1 cellular context compared by ENCODE assay signal in genomic region chr18:32470713-32471633, GRCh38.
TF ChIP-seq lines count a peak whose summit lies in the region.

Gene GAREM1 (minus strand): TSS chr18:32470882. CDS start chr18:32470428, 454 bp downstream.

TF ChIP-seq in H1, 55 proteins besides CTCF, POLR2A, EP300 and RAD21:
- TF ChIP-seq EZH2 (IDR thresholded peaks at IDR 0.05; ENCODE audit: low read depth, low read length, severe bottlenecking) (peak; percentile 49), HDAC2 (IDR thresholded peaks at IDR 0.05; ENCODE audit: borderline replicate concordance in 1 of 2, low read depth in 2 of 2, low read length in 2 of 2) (peak in 1 of 2 experiments; percentile 57; a peak in 1 of 4 replicates), NRF1 (IDR thresholded peaks at IDR 0.05; ENCODE audit: low read depth, low read length) (peak; percentile 70), JUN (IDR thresholded peaks at IDR 0.05; ENCODE audit: low read depth, low read length) (no peak), EGR1 (IDR thresholded peaks at IDR 0.05; ENCODE audit: borderline replicate concordance, low read depth, low read length) (peak; percentile 71; the same call in 1 of the 2 replicates), ASH2L (IDR thresholded peaks at IDR 0.05; ENCODE audit: low read length) (peak; percentile 97), TBP (IDR thresholded peaks at IDR 0.05; ENCODE audit: low read depth, low read length) (peak; percentile 79), ATF2 (IDR thresholded peaks at IDR 0.05; ENCODE audit: low read length) (no peak), KDM4A (IDR thresholded peaks at IDR 0.05; ENCODE audit: low read depth, low read length, severe bottlenecking) (peak; percentile 74), CTBP2 (IDR thresholded peaks at IDR 0.05; ENCODE audit: borderline replicate concordance, insufficient read depth, insufficient read length, low read length) (peak; percentile 56), PHF8 (conservative IDR thresholded peaks at IDR 0.05; ENCODE audit: low read depth, low read length) (peak; percentile 55; the same call in 1 of the 2 replicates), CREB1 (IDR thresholded peaks at IDR 0.05) (peak; percentile 53), RBBP5 (IDR thresholded peaks at IDR 0.05; ENCODE audit: borderline replicate concordance, low read depth, low read length) (peak; percentile 68), JUND (IDR thresholded peaks at IDR 0.05; ENCODE audit: low read length) (no peak), TCF12 (IDR thresholded peaks at IDR 0.05; ENCODE audit: low read depth, low read length) (no peak), SAP30 (IDR thresholded peaks at IDR 0.05; ENCODE audit: insufficient read depth, insufficient replicate concordance, low read length) (peak; percentile 42), CBX5 (IDR thresholded peaks at IDR 0.05; ENCODE audit: low read depth, low read length) (no peak), TAF1 (IDR thresholded peaks at IDR 0.05; ENCODE audit: low read depth, low read length) (peak; percentile 93), POLR2AphosphoS5 (IDR thresholded peaks at IDR 0.05; ENCODE audit: low read depth, low read length) (peak; percentile 82), RNF2 (IDR thresholded peaks at IDR 0.05; ENCODE audit: borderline replicate concordance, low read depth, low read length, missing control alignments, poor library complexity, severe bottlenecking) (no peak), TAF7 (optimal IDR thresholded peaks at IDR 0.05; ENCODE audit: borderline replicate concordance, low read depth, low read length) (peak; percentile 83)
- TF ChIP-seq, protein P1, sequence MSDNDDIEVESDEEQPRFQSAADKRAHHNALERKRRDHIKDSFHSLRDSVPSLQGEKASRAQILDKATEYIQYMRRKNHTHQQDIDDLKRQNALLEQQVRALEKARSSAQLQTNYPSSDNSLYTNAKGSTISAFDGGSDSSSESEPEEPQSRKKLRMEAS (IDR thresholded peaks at IDR 0.05), result peak; percentile 26
